ENCODE assay signal across 11 cellular contexts in the genomic region with DNA sequence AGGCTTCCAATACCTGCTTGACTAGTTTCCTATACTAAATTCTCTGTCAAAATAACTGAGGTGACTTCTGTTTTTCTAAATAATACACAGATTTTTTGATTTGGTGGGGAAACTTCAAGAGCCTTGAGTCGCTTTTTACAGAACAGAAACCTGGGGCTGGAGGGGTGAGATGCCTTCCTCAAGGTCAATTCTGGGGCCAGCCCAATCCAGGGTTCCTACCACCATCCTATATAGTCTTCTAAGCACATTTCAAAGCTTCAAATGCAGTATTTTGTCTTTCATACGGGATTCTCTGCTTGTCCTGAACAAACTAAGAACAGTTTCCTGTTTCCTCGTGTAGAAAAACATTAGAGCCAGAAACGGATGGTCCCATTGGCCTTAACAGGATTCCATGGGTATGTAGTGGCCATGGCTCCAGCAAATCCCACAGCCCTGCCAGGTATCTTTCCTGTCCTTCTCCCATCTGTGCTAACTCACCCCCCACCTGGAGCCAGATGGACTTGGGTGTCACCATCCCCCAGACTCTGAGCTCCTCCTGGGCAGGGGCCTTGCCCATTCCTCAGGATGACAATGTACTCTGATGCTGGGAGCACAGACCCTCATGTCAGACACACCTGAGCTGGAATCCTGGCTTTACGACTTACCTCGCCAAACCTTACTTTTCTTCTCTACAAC.
A peak's percentile ranks its signal among the peaks of the same experiment; 100 is the strongest.
DNase-seq lines count a peak whose midpoint lies in the region; ATAC-seq and TF ChIP-seq lines count a peak whose summit lies in the region.
"Had no signal": no experiment of that assay in that cellular context is flagged by ENCODE, and none has a peak within 500 bp of the region (broad histone marks: within the 10 kb centered on the region; RNA-seq: fewer than 3 reads in every experiment).

No MANE protein-coding gene starts in this region.

- peaks cover 4% of the 10 kb centered on the region for H3K36me3 Mint-ChIP-seq in CD8-positive, alpha-beta T cell
- peaks cover 35% of the 10 kb centered on the region for H3K36me3 Mint-ChIP-seq in activated CD8-positive, alpha-beta T cell treated with anti-CD3 and anti-CD28 coated beads for 36 hours (ENCODE audit: low read depth)

- intact Hi-C loops in CD8-positive, alpha-beta T cell (cut with DNase I, micrococcal nuclease): loop anchor here in 1 of 2 experiments (2.0 kb wide), 1 partner anchor 39 kb away; no protein-coding TSS in a partner anchor
- intact Hi-C loops in activated CD8-positive, alpha-beta T cell treated with anti-CD3 and anti-CD28 coated beads for 36 hours (cut with micrococcal nuclease): loop anchor here (2.0 kb wide), 1 partner anchor 39 kb away; no protein-coding TSS in a partner anchor
- intact Hi-C loops in mucosa of descending colon (cut with DNase I, micrococcal nuclease): no loop called here

- POLR2A ChIA-PET in CD8-positive, alpha-beta T cell (lab: Charles Lee): interaction anchor here (0.9 to 5.2 kb wide), 11 partner anchors 9 to 147 kb away, joined by 3 to 37 read pairs (median 6); partner anchors contain the start of gene KLF13
- POLR2A ChIA-PET in activated CD8-positive, alpha-beta T cell treated with anti-CD3 and anti-CD28 coated beads for 36 hours (lab: Charles Lee): interaction anchor here (0.9 to 5.8 kb wide), 11 partner anchors 10 to 133 kb away, joined by 3 to 35 read pairs (median 11); no protein-coding TSS in a partner anchor

- no peak for TF ChIP-seq CTCF in CD8-positive, alpha-beta T cell (IDR thresholded peaks at IDR 0.05)
- no peak for TF ChIP-seq CTCF in activated CD8-positive, alpha-beta T cell treated with anti-CD3 and anti-CD28 coated beads for 36 hours (IDR thresholded peaks at IDR 0.05)
- no peak for TF ChIP-seq CTCF in mucosa of descending colon (IDR thresholded peaks at IDR 0.05)

- DNase-seq in CD8-positive, alpha-beta T cell: peak in 1 of 7 experiments; percentile 47
- DNase-seq in activated CD8-positive, alpha-beta T cell treated with anti-CD3 and anti-CD28 coated beads for 36 hours: no peak
- DNase-seq in mucosa of descending colon: peak in 1 of 3 donors; percentile 5
- DNase-seq in NCI-H1930 (lab: John Stamatoyannopoulos, UW): no peak
- DNase-seq in SHP77 treated with DMSO at 0.1 percent for 48 hours (lab: John Stamatoyannopoulos, UW): no peak

- no peaks in the 10 kb centered on the region for H3K27me3 Mint-ChIP-seq in CD8-positive, alpha-beta T cell (ENCODE audit: low read depth)
- H3K27me3 Mint-ChIP-seq in activated CD8-positive, alpha-beta T cell treated with anti-CD3 and anti-CD28 coated beads for 36 hours: no peaks in the 10 kb centered on the region

- no peaks in the 10 kb centered on the region for H3K9me3 Mint-ChIP-seq in CD8-positive, alpha-beta T cell
- peaks cover 11% of the 10 kb centered on the region for H3K9me3 Mint-ChIP-seq in activated CD8-positive, alpha-beta T cell treated with anti-CD3 and anti-CD28 coated beads for 36 hours

- H3K4me3 Mint-ChIP-seq in CD8-positive, alpha-beta T cell: peak overlapping the region; percentile 79
- peak overlapping the region; percentile 65 for H3K4me3 Mint-ChIP-seq in activated CD8-positive, alpha-beta T cell treated with anti-CD3 and anti-CD28 coated beads for 36 hours

- no peak for ATAC-seq in CD8-positive, alpha-beta T cell
- ATAC-seq in GM21390 (IDR thresholded peaks at IDR 0.05; ENCODE audit: unreplicated experiment): peak; percentile 20
- ATAC-seq in activated CD8-positive, alpha-beta T cell treated with anti-CD3 and anti-CD28 coated beads for 36 hours: no peak
- peak; percentile 3 for ATAC-seq in mucosa of descending colon
- ATAC-seq in GM19455 (IDR thresholded peaks at IDR 0.05; ENCODE audit: unreplicated experiment): no peak
- no peak for ATAC-seq in GM21423 (IDR thresholded peaks at IDR 0.05; ENCODE audit: unreplicated experiment)

- H3K36me3 ChIP-seq in CD8-positive, alpha-beta T cell (ENCODE audit: insufficient read depth, low read length): no peaks in the 10 kb centered on the region
- no peaks in the 10 kb centered on the region for H3K36me3 ChIP-seq in mucosa of descending colon (ENCODE audit: low read depth)
- H3K36me3 ChIP-seq: heart right ventricle, prostate gland had no signal

- H3K4me1 ChIP-seq in CD8-positive, alpha-beta T cell (ENCODE audit: insufficient read depth, low read length): peaks cover 39% of the 10 kb centered on the region
- peaks cover 12% of the 10 kb centered on the region for H3K4me1 ChIP-seq in mucosa of descending colon (ENCODE audit: low read depth)
- H3K4me1 ChIP-seq: prostate gland had no signal

- peaks cover 63% of the 10 kb centered on the region for H3K4me1 Mint-ChIP-seq in CD8-positive, alpha-beta T cell (ENCODE audit: low read depth)
- H3K4me1 Mint-ChIP-seq in activated CD8-positive, alpha-beta T cell treated with anti-CD3 and anti-CD28 coated beads for 36 hours (ENCODE audit: low read depth): peaks cover 64% of the 10 kb centered on the region

- peak overlapping the region; percentile 52 for H3K27ac ChIP-seq in CD8-positive, alpha-beta T cell (ENCODE audit: low read depth, low read length)
- H3K27ac ChIP-seq: prostate gland, SK-N-MC had no signal

- peak overlapping the region; percentile 24 for H3K4me3 ChIP-seq in CD8-positive, alpha-beta T cell (ENCODE audit: low read depth, low read length)
- H3K4me3 ChIP-seq in mucosa of descending colon: no peak overlapping the region
- H3K4me3 ChIP-seq: prostate gland, SK-N-MC had no signal

- H3K27me3 ChIP-seq in CD8-positive, alpha-beta T cell (ENCODE audit: insufficient read depth, low read length): no peaks in the 10 kb centered on the region

- H3K9me3 ChIP-seq in CD8-positive, alpha-beta T cell (ENCODE audit: low read length): no peaks in the 10 kb centered on the region
- no peaks in the 10 kb centered on the region for H3K9me3 ChIP-seq in mucosa of descending colon
- H3K9me3 ChIP-seq: heart right ventricle, prostate gland had no signal

- CTCF ChIA-PET in CD8-positive, alpha-beta T cell (lab: Charles Lee): interaction anchor here (0.6 to 5.7 kb wide), 17 partner anchors 9 to 345 kb away, joined by 3 to 45 read pairs (median 4); no protein-coding TSS in a partner anchor
- CTCF ChIA-PET in activated CD8-positive, alpha-beta T cell treated with anti-CD3 and anti-CD28 coated beads for 36 hours (lab: Charles Lee): interaction anchor here (1.3 to 11.3 kb wide), 7 partner anchors 9 to 112 kb away, joined by 3 to 104 read pairs (median 8); no protein-coding TSS in a partner anchor

- H3K27ac Mint-ChIP-seq in CD8-positive, alpha-beta T cell: peak overlapping the region; percentile 96
- H3K27ac Mint-ChIP-seq in activated CD8-positive, alpha-beta T cell treated with anti-CD3 and anti-CD28 coated beads for 36 hours: peak overlapping the region; percentile 90

Comparison
In these comparisons a context has a peak if more than half of its experiments do, and no peak if none do; other contexts are left out.
1. ATAC-seq: peak in GM21390 (single experiment) and mucosa of descending colon (single experiment); none in CD8-positive, alpha-beta T cell (single experiment), activated CD8-positive, alpha-beta T cell treated with anti-CD3 and anti-CD28 coated beads for 36 hours (single experiment), GM19455 (single experiment) and GM21423 (single experiment).